ENCODE assay signal across 8 cellular contexts in genomic region chr3:9932843-9933560, GRCh38. TPM values are rescaled to one million over a fixed set of nuclear protein-coding genes. Genes with fewer than 3 reads are reported as not detected.
DNase-seq lines count a peak whose midpoint lies in the region; ATAC-seq lines count a peak whose summit lies in the region.

No MANE protein-coding gene starts in this region.

- H3K4me3 Mint-ChIP-seq in activated CD4-positive, alpha-beta memory T cell treated with anti-CD3 and anti-CD28 coated beads, Interleukin-2, amount 10 ng/mL, durations not matched to agents 7 days and 5 days, result peak overlapping the region; percentile 96

- H3K36me3 Mint-ChIP-seq in activated CD4-positive, alpha-beta memory T cell treated with anti-CD3 and anti-CD28 coated beads, Interleukin-2, amount 10 ng/mL, durations not matched to agents 7 days and 5 days (ENCODE audit: low read depth), result peaks cover 18% of the 10 kb centered on the region

- H3K9me3 Mint-ChIP-seq in activated CD4-positive, alpha-beta memory T cell treated with anti-CD3 and anti-CD28 coated beads, Interleukin-2, amount 10 ng/mL, durations not matched to agents 7 days and 5 days, result no peaks in the 10 kb centered on the region

- ATAC-seq in GM19043 (IDR thresholded peaks at IDR 0.05; ENCODE audit: low read depth, unreplicated experiment) (peak; percentile 47), HG03280 (IDR thresholded peaks at IDR 0.05; ENCODE audit: unreplicated experiment) (peak; percentile 69)

- DNase-seq in C1 segment of cervical spinal cord (lab: John Stamatoyannopoulos, UW) (peak in 11 of 14 donors; percentile 27 to 77 (median 63)), NCI-H748 (lab: John Stamatoyannopoulos, UW; ENCODE audit: unreplicated experiment) (peak; percentile 81), mesenteric fat pad (ENCODE audit: low spot score) (peak; percentile 95)
- peak; percentile 89 for DNase-seq in activated CD4-positive, alpha-beta memory T cell treated with anti-CD3 and anti-CD28 coated beads, Interleukin-2, amount 10 ng/mL, durations not matched to agents 7 days and 5 days
- peak; percentile 75 for DNase-seq in effector CD8-positive, alpha-beta T cell (lab: John Stamatoyannopoulos, UW)
- peak; percentile 78 for DNase-seq in stimulated activated CD8-positive, alpha-beta memory T cell treated with anti-CD3 and anti-CD28 coated beads, Interleukin-15, amount 100 ng/mL, for 1 hour (ENCODE audit: low read depth)

- POLR2A ChIA-PET in activated CD4-positive, alpha-beta memory T cell treated with anti-CD3 and anti-CD28 coated beads, Interleukin-2, amount 10 ng/mL, durations not matched to agents 7 days and 5 days (lab: Charles Lee), result interaction anchor here (0.7 to 5.8 kb wide), 35 partner anchors 9 to 412 kb away, joined by 3 to 57 read pairs (median 5); partner anchors contain the start of genes ARPC4, BRK1, BRPF1 and CAMK1

- peak overlapping the region; percentile 91 for H3K27ac Mint-ChIP-seq in activated CD4-positive, alpha-beta memory T cell treated with anti-CD3 and anti-CD28 coated beads, Interleukin-2, amount 10 ng/mL, durations not matched to agents 7 days and 5 days

- CTCF ChIA-PET in activated CD4-positive, alpha-beta memory T cell treated with anti-CD3 and anti-CD28 coated beads, Interleukin-2, amount 10 ng/mL, durations not matched to agents 7 days and 5 days (lab: Charles Lee), result interaction anchor here (0.6 to 5.7 kb wide), 50 partner anchors 9 to 620 kb away, joined by 3 to 87 read pairs (median 4); partner anchors contain the start of genes ARPC4, CAMK1, EMC3 and FANCD2

- H3K27me3 Mint-ChIP-seq in activated CD4-positive, alpha-beta memory T cell treated with anti-CD3 and anti-CD28 coated beads, Interleukin-2, amount 10 ng/mL, durations not matched to agents 7 days and 5 days, result no peaks in the 10 kb centered on the region

- H3K4me1 Mint-ChIP-seq in activated CD4-positive, alpha-beta memory T cell treated with anti-CD3 and anti-CD28 coated beads, Interleukin-2, amount 10 ng/mL, durations not matched to agents 7 days and 5 days, result peaks cover 40% of the 10 kb centered on the region

RNA-seq across cellular contexts. Expression of gene CRELD1, which starts 0.6 kb away (rescaled TPM):
- total RNA-seq in activated CD4-positive, alpha-beta memory T cell treated with anti-CD3 and anti-CD28 coated beads, Interleukin-2, amount 10 ng/mL, durations not matched to agents 7 days and 5 days, result 10 to 100 TPM; 15.9 to 17.1 TPM
- 24.8 TPM for total RNA-seq in mesenteric fat pad

RNA-seq across cellular contexts. Expression of gene IL17RC, which starts 16.1 kb away (rescaled TPM):
- total RNA-seq in activated CD4-positive, alpha-beta memory T cell treated with anti-CD3 and anti-CD28 coated beads, Interleukin-2, amount 10 ng/mL, durations not matched to agents 7 days and 5 days, result under 1 TPM; 0.23 to 0.45 TPM
- 28.8 TPM for total RNA-seq in mesenteric fat pad

RNA-seq across cellular contexts. Expression of gene PRRT3, which starts 19.2 kb away (rescaled TPM):
- 1 to 10 TPM; 5.4 to 6.1 TPM for total RNA-seq in activated CD4-positive, alpha-beta memory T cell treated with anti-CD3 and anti-CD28 coated beads, Interleukin-2, amount 10 ng/mL, durations not matched to agents 7 days and 5 days
- total RNA-seq in mesenteric fat pad, result 1.6 TPM

RNA-seq across cellular contexts. Expression of gene IL17RE, which starts 30.4 kb away (rescaled TPM):
- 1 to 10 TPM; 1.7 to 3.0 TPM for total RNA-seq in activated CD4-positive, alpha-beta memory T cell treated with anti-CD3 and anti-CD28 coated beads, Interleukin-2, amount 10 ng/mL, durations not matched to agents 7 days and 5 days
- total RNA-seq in mesenteric fat pad, result 20.2 TPM

RNA-seq across cellular contexts. Expression of gene JAGN1, which starts 42.6 kb away (rescaled TPM):
- 10 to 100 TPM; 25.4 to 28.6 TPM for total RNA-seq in activated CD4-positive, alpha-beta memory T cell treated with anti-CD3 and anti-CD28 coated beads, Interleukin-2, amount 10 ng/mL, durations not matched to agents 7 days and 5 days
- total RNA-seq in mesenteric fat pad, result 49.8 TPM

Comparison
In these comparisons a context has a peak if more than half of its experiments do, and no peak if none do; other contexts are left out.
1. Peak in every context shown above with its lines: DNase-seq and ATAC-seq.
2. RNA of gene IL17RC, which starts 16.1 kb away (total RNA-seq): 28.8 TPM in mesenteric fat pad (single experiment); 0.23 to 0.45 TPM in activated CD4-positive, alpha-beta memory T cell treated with anti-CD3 and anti-CD28 coated beads, Interleukin-2, amount 10 ng/mL, durations not matched to agents 7 days and 5 days; every median in the first group is over 10 times any median in the second.